ENCODE assay signal across 8 cellular contexts in genomic region chr19:45676851-45677263, GRCh38. TPM values are rescaled to one million over a fixed set of nuclear protein-coding genes. Genes with fewer than 3 reads are reported as not detected.
DNase-seq lines count a peak whose midpoint lies in the region; ATAC-seq and TF ChIP-seq lines count a peak whose summit lies in the region.

No MANE protein-coding gene starts in this region.

- H3K9ac ChIP-seq in colonic mucosa (ENCODE audit: low read depth in 2 of 2, low read length in 2 of 2): peak overlapping the region; percentile 50 to 66

- H3K4me1 Mint-ChIP-seq in T-cell (peaks cover 11 to 23% (median 14%) of the 10 kb centered on the region in 3 donors), natural killer cell (peaks cover 14 to 22% of the 10 kb centered on the region in 2 donors)

- H3K4me3 Mint-ChIP-seq in T-cell: peak overlapping the region; percentile 67 to 86 (median 74)
- H3K4me3 Mint-ChIP-seq in natural killer cell: peak overlapping the region; percentile 75

- peak overlapping the region; percentile 47 for H3K4me3 ChIP-seq in colonic mucosa

- TF ChIP-seq CTCF in colonic mucosa (IDR thresholded peaks at IDR 0.05): no peak
- no peak for TF ChIP-seq CTCF in natural killer cell (IDR thresholded peaks at IDR 0.05)

- peaks cover 6% of the 10 kb centered on the region for H3K4me1 ChIP-seq in colonic mucosa

- DNase-seq in T-cell: peak; percentile 22 to 63 (median 44)
- peak; percentile 37 for DNase-seq in colonic mucosa
- DNase-seq in natural killer cell: peak; percentile 19
- no peak for DNase-seq in NCI-H82 (lab: John Stamatoyannopoulos, UW)
- DNase-seq in NCI-H226: no peak
- no peak for DNase-seq in SKM-1 treated with dmso at 0.1 percent for 144 hours (lab: John Stamatoyannopoulos, UW; ENCODE audit: unreplicated experiment)

- no peak for ATAC-seq in GM18505 (IDR thresholded peaks at IDR 0.05; ENCODE audit: unreplicated experiment)
- peak; percentile 50 to 65 (median 56) for ATAC-seq in T-cell (replicated peaks in 1 of 4)
- ATAC-seq in natural killer cell: peak; percentile 20 to 27 (median 25)
- ATAC-seq in HG03520 (IDR thresholded peaks at IDR 0.05; ENCODE audit: unreplicated experiment): no peak

- H3K9me3 Mint-ChIP-seq in T-cell (no peaks in the 10 kb centered on the region), natural killer cell (no peaks in the 10 kb centered on the region)

- H3K27me3 Mint-ChIP-seq in T-cell (peaks cover 0 to 4% of the 10 kb centered on the region in 2 donors), natural killer cell (ENCODE audit: low read depth in 2 of 2) (peaks cover 0 to 19% of the 10 kb centered on the region in 2 donors)

- no peaks in the 10 kb centered on the region for H3K9me3 ChIP-seq in colonic mucosa

- intact Hi-C loops in colonic mucosa (cut with DNase I): no loop called here
- intact Hi-C loops in natural killer cell (cut with micrococcal nuclease): no loop called here

- TF ChIP-seq POLR2A in GM18505 (IDR thresholded peaks at IDR 0.05; ENCODE audit: borderline replicate concordance, extremely low read depth, insufficient read depth, insufficient read length): peak; percentile 4

- peaks cover 12% of the 10 kb centered on the region for H3K27me3 ChIP-seq in colonic mucosa

- H3K27ac Mint-ChIP-seq in T-cell (no peak overlapping the region), natural killer cell (peak overlapping the region in 1 of 2 donors; percentile 27)

- H3K36me3 ChIP-seq in colonic mucosa: no peaks in the 10 kb centered on the region

- CTCF ChIA-PET in T-cell (lab: Charles Lee): interaction anchor here in 1 of 2 donors (0.6 to 1.9 kb wide), 8 partner anchors 15 to 191 kb away, joined by 3 to 13 read pairs (median 5); partner anchors contain the start of genes QPCTL and SNRPD2

- no peak overlapping the region for H3K27ac ChIP-seq in colonic mucosa

- H3K36me3 Mint-ChIP-seq in T-cell (peaks cover 3% of the 10 kb centered on the region), natural killer cell (no peaks in the 10 kb centered on the region)

- POLR2A ChIA-PET in T-cell (lab: Charles Lee): interaction anchor here in 1 of 2 donors (0.7 kb wide), 1 partner anchor 13 kb away, joined by 6 read pairs; no protein-coding TSS in a partner anchor

RNA-seq across cellular contexts. Expression of gene GIPR, which starts 8.8 kb away (rescaled TPM):
- total RNA-seq in T-cell (10 to 100 TPM in 1 of 5 donors, 1 to 10 TPM in 4; 6.9 to 10.8 (median 7.1) TPM), colonic mucosa (1 to 10 TPM; 8.3 to 9.5 TPM), natural killer cell (10 to 100 TPM; 20.7 to 24.5 (median 21.5) TPM)

RNA-seq across cellular contexts. Expression of gene SNRPD2, which starts 14.9 kb away (rescaled TPM):
- total RNA-seq in T-cell: 100 to 1,000 TPM; 375 to 450 (median 395) TPM
- 100 to 1,000 TPM; 269 to 484 TPM for total RNA-seq in colonic mucosa
- total RNA-seq in natural killer cell: 100 to 1,000 TPM; 212 to 252 (median 241) TPM

RNA-seq across cellular contexts. Expression of gene QPCTL, which starts 15.6 kb away (rescaled TPM):
- total RNA-seq in T-cell (10 to 100 TPM in 3 of 5 donors, 1 to 10 TPM in 2; 5.4 to 13.7 (median 10.3) TPM), colonic mucosa (10 to 100 TPM; 10.7 to 11.2 TPM), natural killer cell (10 to 100 TPM in 2 of 3 donors, 1 to 10 TPM in 1; 8.7 to 11.5 (median 10.0) TPM)

RNA-seq across cellular contexts. Expression of gene EML2, which starts 37.7 kb away (rescaled TPM):
- total RNA-seq in T-cell: 10 to 100 TPM; 63.7 to 90.5 (median 74.1) TPM
- total RNA-seq in colonic mucosa: 100 to 1,000 TPM in 1 of 2 donors, 10 to 100 TPM in 1; 96.2 to 106 TPM
- 100 to 1,000 TPM; 112 to 136 (median 117) TPM for total RNA-seq in natural killer cell

RNA-seq across cellular contexts. Expression of gene FBXO46, which starts 53.8 kb away (rescaled TPM):
- 10 to 100 TPM; 27.9 to 48.3 (median 38.0) TPM for total RNA-seq in T-cell
- 10 to 100 TPM; 28.3 to 28.8 TPM for total RNA-seq in colonic mucosa
- 10 to 100 TPM; 24.8 to 35.7 (median 31.1) TPM for total RNA-seq in natural killer cell

Comparison
In these comparisons a context has a peak if more than half of its experiments do, and no peak if none do; other contexts are left out.
1. ATAC-seq: peak in T-cell (4 of 4) and natural killer cell (3 of 3); none in GM18505 (single experiment) and HG03520 (single experiment).
2. DNase-seq: peak in T-cell (34 of 34), colonic mucosa (single experiment) and natural killer cell (single experiment); none in NCI-H82 (single experiment), NCI-H226 (single experiment) and SKM-1 treated with dmso at 0.1 percent for 144 hours (single experiment).